In genomic region chr12:3752741-3753486, GRCh38 we compare ENCODE assay signal across 8 cellular contexts. TPM values are rescaled to one million over a fixed set of nuclear protein-coding genes. Genes with fewer than 3 reads are reported as not detected.
DNase-seq lines count a peak whose midpoint lies in the region; ATAC-seq and TF ChIP-seq lines count a peak whose summit lies in the region.

Gene CRACR2A (minus strand): TSS chr12:3753109. CDS start chr12:3696999, 56,110 bp downstream.

- TF ChIP-seq CTCF in nephron progenitor cell (IDR thresholded peaks at IDR 0.05): peak; percentile 62

- peaks cover 57% of the 10 kb centered on the region for H3K4me1 Mint-ChIP-seq in nephron progenitor cell

- ATAC-seq in HG02870 (IDR thresholded peaks at IDR 0.05; ENCODE audit: unreplicated experiment): peak; percentile 69
- peak; percentile 74 for ATAC-seq in esophagus mucosa

- H3K9ac ChIP-seq in stomach smooth muscle (ENCODE audit: low read length in 2 of 2): peak within 1 kb of the TSS; percentile 52 to 60

- H3K4me3 ChIP-seq in stomach smooth muscle (ENCODE audit: low read length in 2 of 2): peak within 1 kb of the TSS; percentile 61 to 76

- H3K4me1 ChIP-seq in stomach smooth muscle (ENCODE audit: control insufficient read depth, insufficient read depth, low read length): peaks cover 22% of the 10 kb centered on the region

- POLR2A ChIA-PET in activated CD8-positive, alpha-beta memory T cell treated with anti-CD3 and anti-CD28 coated beads for 36 hours (lab: Charles Lee): interaction anchor here (0.7 to 2.9 kb wide), 4 partner anchors 9 to 24 kb away, joined by 3 to 23 read pairs (median 12); no protein-coding TSS in a partner anchor

- CTCF ChIA-PET in activated CD8-positive, alpha-beta memory T cell treated with anti-CD3 and anti-CD28 coated beads for 36 hours (lab: Charles Lee): interaction anchor here (0.7 to 2.2 kb wide), 2 partner anchors 9 to 19 kb away, joined by 3 to 15 read pairs; no protein-coding TSS in a partner anchor

- DNase-seq in NCI-H748 (lab: John Stamatoyannopoulos, UW; ENCODE audit: unreplicated experiment) (peak; percentile 82), NCI-H748 treated with DMSO at 0.1 percent for 48 hours (lab: John Stamatoyannopoulos, UW) (no peak), NCI-H510A (lab: John Stamatoyannopoulos, UW) (peak; percentile 79), nephron progenitor cell (peak; percentile 86)

- H3K36me3 ChIP-seq in stomach smooth muscle (ENCODE audit: control insufficient read depth in 2 of 2, insufficient read depth in 2 of 2, low read length in 2 of 2): no peaks in the 10 kb centered on the region

- H3K36me3 Mint-ChIP-seq in nephron progenitor cell (ENCODE audit: low read depth): no peaks in the 10 kb centered on the region

- peak within 1 kb of the TSS; percentile 75 for H3K4me3 Mint-ChIP-seq in nephron progenitor cell

- no peaks in the 10 kb centered on the region for H3K27me3 ChIP-seq in stomach smooth muscle (ENCODE audit: control insufficient read depth in 1 of 2, insufficient read depth in 2 of 2, low read length in 2 of 2)

- H3K27ac Mint-ChIP-seq in nephron progenitor cell: peak within 1 kb of the TSS; percentile 56

- peaks cover 39% of the 10 kb centered on the region for H3K27me3 Mint-ChIP-seq in nephron progenitor cell (ENCODE audit: low read depth, poor library complexity)

- no peaks in the 10 kb centered on the region for H3K9me3 Mint-ChIP-seq in nephron progenitor cell

- peak within 1 kb of the TSS; percentile 49 for H3K27ac ChIP-seq in stomach smooth muscle (ENCODE audit: low read length)

- no peaks in the 10 kb centered on the region for H3K9me3 ChIP-seq in stomach smooth muscle (ENCODE audit: control insufficient read depth in 2 of 2, low read length in 2 of 2)

RNA-seq across cellular contexts. Expression of gene CRACR2A, which starts in this region (rescaled TPM):
- total RNA-seq in activated CD8-positive, alpha-beta memory T cell treated with anti-CD3 and anti-CD28 coated beads for 36 hours: 10 to 100 TPM; 33.2 to 33.5 TPM
- total RNA-seq in esophagus mucosa: 3.0 TPM
